ENCODE assay signal across 1 cellular context in the genomic region with DNA sequence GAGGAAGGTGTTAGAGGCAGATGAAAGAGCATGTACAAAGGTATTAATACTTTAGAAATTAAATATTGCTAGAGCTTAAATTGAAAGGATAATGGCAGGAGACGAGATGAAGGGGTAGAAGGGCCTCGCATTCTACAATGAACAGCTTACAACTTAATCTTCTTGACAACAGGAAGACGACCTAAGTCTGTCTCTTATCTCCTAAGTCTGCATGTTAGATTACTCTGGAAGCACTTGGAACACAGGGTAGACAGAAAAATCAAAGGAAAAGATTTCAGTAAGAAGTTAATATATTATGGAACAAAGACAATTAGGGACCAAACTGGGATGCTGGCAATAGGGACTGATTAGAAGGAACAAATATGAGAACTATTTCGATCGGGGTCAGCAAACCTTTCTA.
TF ChIP-seq lines count a peak whose summit lies in the region.

No MANE protein-coding gene starts in this region.

TF ChIP-seq in K562, 482 proteins besides CTCF, POLR2A, EP300 and RAD21 (continued from another document):
- TF ChIP-seq TEAD4 (IDR thresholded peaks at IDR 0.05; ENCODE audit: low read length) (peak; percentile 72), TEAD4 (CRISPR knock-in tag; IDR thresholded peaks at IDR 0.05; ENCODE audit: borderline replicate concordance) (no peak), MYC (IDR thresholded peaks at IDR 0.05; ENCODE audit: low read depth, low read length) (0 out of 2 replicates have a peak, but pooled peaks have one; percentile 10), MYC (CRISPR knock-in tag; IDR thresholded peaks at IDR 0.05; ENCODE audit: borderline replicate concordance, low read depth) (no peak), PBX2 (CRISPR knock-in tag; IDR thresholded peaks at IDR 0.05; ENCODE audit: low read depth) (no peak), PBX2 (tag; conservative IDR thresholded peaks at IDR 0.05; ENCODE audit: low read depth) (peak; percentile 43), CBFA2T3 (IDR thresholded peaks at IDR 0.05) (peak; percentile 83)
- TF ChIP-seq, protein P1, sequence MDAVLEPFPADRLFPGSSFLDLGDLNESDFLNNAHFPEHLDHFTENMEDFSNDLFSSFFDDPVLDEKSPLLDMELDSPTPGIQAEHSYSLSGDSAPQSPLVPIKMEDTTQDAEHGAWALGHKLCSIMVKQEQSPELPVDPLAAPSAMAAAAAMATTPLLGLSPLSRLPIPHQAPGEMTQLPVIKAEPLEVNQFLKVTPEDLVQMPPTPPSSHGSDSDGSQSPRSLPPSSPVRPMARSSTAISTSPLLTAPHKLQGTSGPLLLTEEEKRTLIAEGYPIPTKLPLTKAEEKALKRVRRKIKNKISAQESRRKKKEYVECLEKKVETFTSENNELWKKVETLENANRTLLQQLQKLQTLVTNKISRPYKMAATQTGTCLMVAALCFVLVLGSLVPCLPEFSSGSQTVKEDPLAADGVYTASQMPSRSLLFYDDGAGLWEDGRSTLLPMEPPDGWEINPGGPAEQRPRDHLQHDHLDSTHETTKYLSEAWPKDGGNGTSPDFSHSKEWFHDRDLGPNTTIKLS (IDR thresholded peaks at IDR 0.05; ENCODE audit: borderline replicate concordance, low read depth), result no peak
- TF ChIP-seq, protein P2, sequence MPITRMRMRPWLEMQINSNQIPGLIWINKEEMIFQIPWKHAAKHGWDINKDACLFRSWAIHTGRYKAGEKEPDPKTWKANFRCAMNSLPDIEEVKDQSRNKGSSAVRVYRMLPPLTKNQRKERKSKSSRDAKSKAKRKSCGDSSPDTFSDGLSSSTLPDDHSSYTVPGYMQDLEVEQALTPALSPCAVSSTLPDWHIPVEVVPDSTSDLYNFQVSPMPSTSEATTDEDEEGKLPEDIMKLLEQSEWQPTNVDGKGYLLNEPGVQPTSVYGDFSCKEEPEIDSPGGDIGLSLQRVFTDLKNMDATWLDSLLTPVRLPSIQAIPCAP (CRISPR knock-in tag; IDR thresholded peaks at IDR 0.05; ENCODE audit: borderline replicate concordance), result no peak
TF ChIP-seq in K562: peak in this region for 17.
